20 cellular contexts compared by ENCODE assay signal in the genomic region with DNA sequence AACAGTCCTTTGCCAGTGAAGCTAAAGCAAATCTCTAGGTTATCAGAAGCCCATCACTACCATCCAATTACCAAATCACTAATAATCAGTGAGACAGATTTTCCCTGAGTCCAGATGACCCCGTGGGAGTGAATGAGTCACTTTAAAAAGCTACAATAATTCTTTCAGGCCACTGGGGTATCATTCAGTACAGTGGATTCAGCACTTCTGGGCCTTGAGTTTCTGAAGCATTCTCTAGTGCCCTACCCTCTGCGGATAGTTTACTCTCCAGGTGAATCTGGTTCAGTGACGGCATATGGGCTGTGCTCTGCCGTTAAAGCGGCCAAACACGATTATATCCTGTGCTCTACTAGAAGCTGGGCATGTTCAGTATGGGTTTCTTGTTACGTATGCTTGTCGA. TPM values are rescaled to one million over a fixed set of nuclear protein-coding genes. Genes with fewer than 3 reads are reported as not detected.
DNase-seq lines count a peak whose midpoint lies in the region; ATAC-seq, FAIRE-seq and TF ChIP-seq lines count a peak whose summit lies in the region.
"Had no signal": no experiment of that assay in that cellular context is flagged by ENCODE, and none has a peak within 500 bp of the region (broad histone marks: within the 10 kb centered on the region; RNA-seq: fewer than 3 reads in every experiment).

No MANE protein-coding gene starts in this region.

- H3K36me3 ChIP-seq in SK-N-SH (replicated peaks in 1 of 2; ENCODE audit: control insufficient read depth in 1 of 2, insufficient read depth in 2 of 2, low read length in 1 of 2) (no peaks in the 10 kb centered on the region), PC-3 (ENCODE audit: low read depth, low read length) (no peaks in the 10 kb centered on the region), pancreas (peaks cover 0 to 26% (median 3%) of the 10 kb centered on the region in 3 donors)

- no peaks in the 10 kb centered on the region for H3K9me3 Mint-ChIP-seq in glutamatergic neuron (ENCODE audit: unreplicated experiment)
- H3K9me3 Mint-ChIP-seq: CD4-positive, alpha-beta T cell had no signal

- H3K9me3 ChIP-seq in SK-N-SH (no peaks in the 10 kb centered on the region), PC-3 (ENCODE audit: low read length) (no peaks in the 10 kb centered on the region), pancreas (no peaks in the 10 kb centered on the region)

- POLR2A ChIA-PET in SK-N-SH (lab: Yijun Ruan, JAX) (no interaction called here), PC-3 (lab: Charles Lee; ENCODE audit: unreplicated experiment) (no interaction called here)

- H3K36me3 Mint-ChIP-seq in glutamatergic neuron (ENCODE audit: unreplicated experiment): no peaks in the 10 kb centered on the region
- H3K36me3 Mint-ChIP-seq: IgD-negative memory B cell had no signal

- no peak for TF ChIP-seq EP300 in SK-N-SH (IDR thresholded peaks at IDR 0.05; ENCODE audit: borderline replicate concordance in 1 of 2, low read depth in 1 of 2, low read length in 1 of 2)

- H3K79me2 ChIP-seq in SK-N-SH (ENCODE audit: insufficient read depth) (no peaks in the 10 kb centered on the region), PC-3 (ENCODE audit: low read length) (no peaks in the 10 kb centered on the region)

- H3K9ac ChIP-seq in SK-N-SH: no peak overlapping the region
- no peak overlapping the region for H3K9ac ChIP-seq in PC-3 (ENCODE audit: low read length)

- FAIRE-seq in pancreas (lab: Jason Lieb, UNC): no peak

- H2AFZ ChIP-seq in SK-N-SH (ENCODE audit: low read depth) (no peak overlapping the region), PC-3 (ENCODE audit: low read length) (no peak overlapping the region)

- H3K4me2 ChIP-seq in SK-N-SH (no peak overlapping the region), PC-3 (ENCODE audit: low read length) (no peak overlapping the region)

- H3K4me1 Mint-ChIP-seq in glutamatergic neuron (ENCODE audit: low read depth, unreplicated experiment): peaks cover 14% of the 10 kb centered on the region
- H3K4me1 Mint-ChIP-seq: IgD-negative memory B cell had no signal

- 40% methylated on average over 8 of the region's 8 CpGs for WGBS in SK-N-SH (ENCODE audit: low lambda C conversion rate)
- 21 to 23% methylated on average over 8 of the region's 8 CpGs for WGBS in pancreas, 2 donors

- H3F3A ChIP-seq in SK-N-SH (replicated peaks; ENCODE audit: insufficient read depth): no peaks in the 10 kb centered on the region
- H3F3A ChIP-seq in PC-3 (ENCODE audit: low read length, unreplicated experiment): no peaks in the 10 kb centered on the region

- DNase-seq in SK-N-SH (no peak), PC-3 (no peak), glutamatergic neuron (no peak), pancreas (no peak), DMS153 (lab: John Stamatoyannopoulos, UW) (no peak)
- no peak for DNase-seq in activated T-cell treated with anti-CD3 and anti-CD28 coated beads, Interleukin-2, amount 50 U/mL, for 1 hour
- DNase-seq: AML-193; CD4-positive, alpha-beta T cell; DMS79 treated with DMSO at 0.1 percent for 48 hours; GDM1; GOT3; MV-4-11; NCI-H1417 treated with DMSO at 0.1 percent for 48 hours; NCI-H2029; NCI-H226; SIG-M5 had no signal

- ATAC-seq in SK-N-SH treated with all-trans-retinoic acid at 6 μM for 48 hours (peak; percentile 43), PC-3 (peak; percentile 53), pancreas (peak; percentile 13 to 67 (median 62)), HG03108 (IDR thresholded peaks at IDR 0.05; ENCODE audit: unreplicated experiment) (no peak)

- peaks cover 3% of the 10 kb centered on the region for H3K27me3 Mint-ChIP-seq in glutamatergic neuron (ENCODE audit: unreplicated experiment)

- H3K27me3 ChIP-seq in SK-N-SH (ENCODE audit: insufficient read depth): peaks cover 13% of the 10 kb centered on the region; the same call in 1 of the 2 replicates
- H3K27me3 ChIP-seq in PC-3 (ENCODE audit: low read length): 0 out of 2 replicates have a peak, but pooled peaks cover 16% of the 10 kb centered on the region
- H3K27me3 ChIP-seq in pancreas: no peaks in the 10 kb centered on the region

- intact Hi-C loops in PC-3 (cut with micrococcal nuclease) (no loop called here), pancreas (cut with DNase I) (no loop called here)

- H3K4me3 ChIP-seq in SK-N-SH (ENCODE audit: low read depth in 2 of 2, low read length in 1 of 2) (no peak overlapping the region), PC-3 (ENCODE audit: low read length) (no peak overlapping the region), pancreas (no peak overlapping the region)

- H3K9me2 ChIP-seq in SK-N-SH: no peaks in the 10 kb centered on the region
- no peaks in the 10 kb centered on the region for H3K9me2 ChIP-seq in PC-3 (replicated peaks; ENCODE audit: low read length)

- peak overlapping the region; percentile 62 for H3K27ac Mint-ChIP-seq in glutamatergic neuron (ENCODE audit: unreplicated experiment)
- H3K27ac Mint-ChIP-seq: CD4-positive, alpha-beta T cell; IgD-negative memory B cell had no signal

- TF ChIP-seq RAD21 in SK-N-SH (IDR thresholded peaks at IDR 0.05; ENCODE audit: low read length): no peak

- TF ChIP-seq CTCF in SK-N-SH (IDR thresholded peaks at IDR 0.05): no peak
- no peak for TF ChIP-seq CTCF in PC-3 (conservative IDR thresholded peaks at IDR 0.05; ENCODE audit: low read depth, low read length)
- no peak for TF ChIP-seq CTCF in glutamatergic neuron (IDR thresholded peaks at IDR 0.05; ENCODE audit: partially characterized antibody, unreplicated experiment)
- no peak for TF ChIP-seq CTCF in pancreas (IDR thresholded peaks at IDR 0.05)

- H3K27ac ChIP-seq in SK-N-SH (ENCODE audit: low read depth in 2 of 2, low read length in 1 of 2): no peak overlapping the region
- no peak overlapping the region for H3K27ac ChIP-seq in PC-3 (ENCODE audit: low read length)
- H3K27ac ChIP-seq in pancreas: peak overlapping the region in 2 of 4 donors; percentile 40 to 66

- H3K4me3 Mint-ChIP-seq in glutamatergic neuron (ENCODE audit: unreplicated experiment): peak overlapping the region; percentile 17
- H3K4me3 Mint-ChIP-seq: CD4-positive, alpha-beta T cell; IgD-negative memory B cell had no signal

- H4K20me1 ChIP-seq in SK-N-SH (ENCODE audit: insufficient read depth) (no peaks in the 10 kb centered on the region), PC-3 (ENCODE audit: low read length) (no peaks in the 10 kb centered on the region)

- H3K4me1 ChIP-seq in SK-N-SH (ENCODE audit: control insufficient read depth in 1 of 2, insufficient read depth in 2 of 2, low read depth in 1 of 2, low read length in 1 of 2) (no peaks in the 10 kb centered on the region), PC-3 (ENCODE audit: insufficient read depth, low read length) (no peaks in the 10 kb centered on the region), pancreas (peaks cover 10 to 24% (median 23%) of the 10 kb centered on the region in 3 donors)

- CTCF ChIA-PET in SK-N-SH (lab: Yijun Ruan, JAX): interaction anchor here (1.0 to 1.5 kb wide), 4 partner anchors 12 to 435 kb away, joined by 3 to 4 read pairs (median 4); no protein-coding TSS in a partner anchor
- CTCF ChIA-PET in PC-3 (lab: Charles Lee): no interaction called here

- no TSS peak for BruUV-seq in PC-3 (replicated peaks; lab: Mats Ljungman, UMichigan)

TF ChIP-seq in SK-N-SH treated with all-trans-retinoic acid at 6 μM for 48 hours, 23 proteins besides CTCF, POLR2A, EP300 and RAD21 (continues in another document):
- TF ChIP-seq ZFP30 (CRISPR knock-in tag; IDR thresholded peaks at IDR 0.05) (no peak), CSDC2 (CRISPR knock-in tag; IDR thresholded peaks at IDR 0.05) (no peak), BACH2 (CRISPR knock-in tag; IDR thresholded peaks at IDR 0.05; ENCODE audit: borderline replicate concordance) (no peak), GLIS3 (CRISPR knock-in tag; IDR thresholded peaks at IDR 0.05) (no peak), RARB (CRISPR knock-in tag; IDR thresholded peaks at IDR 0.05) (no peak), SNAI2 (CRISPR knock-in tag; IDR thresholded peaks at IDR 0.05) (no peak), ZC3H10 (CRISPR knock-in tag; IDR thresholded peaks at IDR 0.05) (no peak)

TF ChIP-seq in SK-N-SH, 30 proteins besides CTCF, POLR2A, EP300 and RAD21 (continues in another document):
- TF ChIP-seq SIN3A (IDR thresholded peaks at IDR 0.05; ENCODE audit: borderline replicate concordance, low read depth, low read length) (no peak), MAX (IDR thresholded peaks at IDR 0.05; ENCODE audit: low read depth) (no peak), GABPA (IDR thresholded peaks at IDR 0.05; ENCODE audit: low read depth) (no peak), ELF1 (IDR thresholded peaks at IDR 0.05) (no peak), TAF1 (IDR thresholded peaks at IDR 0.05; ENCODE audit: borderline replicate concordance, low read depth, low read length) (no peak), GATA2 (CRISPR knock-in tag; IDR thresholded peaks at IDR 0.05) (no peak), MEF2A (IDR thresholded peaks at IDR 0.05; ENCODE audit: borderline replicate concordance, low read depth) (no peak)

RNA-seq across cellular contexts. Expression of gene NR5A2, which starts 26.1 kb away (rescaled TPM):
- not detected in 2 replicates for polyA plus RNA-seq in SK-N-SH (2012; rRNA removed)
- polyA plus RNA-seq in SK-N-SH (2012; cell fraction: cytosol; rRNA removed): not detected in 2 replicates
- polyA plus RNA-seq in SK-N-SH (2012; cell fraction: nucleus; rRNA removed): not detected in 2 replicates
- total RNA-seq in PC-3 (2014; rRNA removed): 0.36 and 0.40 TPM in 2 replicates
- 2.0 TPM for total RNA-seq in glutamatergic neuron (ENCODE audit: unreplicated experiment)
- 100 to 1,000 TPM in 1 of 6 donors, 10 to 100 TPM in 5; 72.4 to 114 (median 89.9) TPM for total RNA-seq in pancreas
- polyA plus RNA-seq in pancreas: 10 to 100 TPM; 28.3 to 29.6 TPM
- total RNA-seq: A673; CD4-positive, alpha-beta T cell had no signal

Comparison
In these comparisons a context has a peak if more than half of its experiments do, and no peak if none do; other contexts are left out.
1. RNA of gene NR5A2, which starts 26.1 kb away (total RNA-seq): 72.4 to 114 TPM in pancreas; 2.0 TPM in glutamatergic neuron (single experiment) and 0.36 to 0.40 TPM in PC-3; every median in the first group is over 10 times any median in the second.